ENCODE assay signal across 8 cellular contexts in the genomic region with DNA sequence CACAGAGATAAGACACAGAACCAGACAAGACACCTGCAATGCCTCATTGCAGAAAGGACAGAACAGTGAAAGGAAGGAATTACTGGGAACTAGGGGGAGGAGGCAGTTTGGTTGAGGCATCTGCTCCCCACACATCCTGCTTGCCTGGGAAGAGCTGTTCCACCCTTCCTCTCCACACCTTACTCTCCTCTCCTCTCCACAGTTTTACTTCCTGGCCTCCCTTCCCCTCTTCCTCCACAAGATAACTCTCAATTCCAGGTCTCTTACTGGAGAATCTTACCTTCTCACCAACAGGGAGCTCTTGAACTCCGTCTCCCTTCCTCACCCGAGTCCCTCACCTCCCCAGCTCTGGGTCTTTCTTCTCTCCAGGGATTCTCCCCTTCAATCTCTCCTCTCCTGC. TPM values are rescaled to one million over a fixed set of nuclear protein-coding genes. Genes with fewer than 3 reads are reported as not detected.
DNase-seq lines count a peak whose midpoint lies in the region; ATAC-seq and TF ChIP-seq lines count a peak whose summit lies in the region.
"Had no signal": no experiment of that assay in that cellular context is flagged by ENCODE, and none has a peak within 500 bp of the region (broad histone marks: within the 10 kb centered on the region; RNA-seq: fewer than 3 reads in every experiment).

No MANE protein-coding gene starts in this region.

- TF ChIP-seq EP300 in SK-N-SH (IDR thresholded peaks at IDR 0.05; ENCODE audit: borderline replicate concordance in 1 of 2, low read depth in 1 of 2, low read length in 1 of 2): no peak

- H3K4me3 Mint-ChIP-seq in dendritic cell treated with granulocyte-macrophage colony-stimulating factor and Interleukin-4, amounts not matched to agents 40 ng/mL and 50 ng/mL, for 4 days: peak overlapping the region; percentile 96
- peak overlapping the region; percentile 96 for H3K4me3 Mint-ChIP-seq in stimulated activated effector memory CD8-positive, alpha-beta T cell treated with anti-CD3 and anti-CD28 coated beads, Interleukin-12 subunit alpha, Interleukin-12 subunit beta, amount 100 ng/mL, for 72 hours

- peaks cover 40 to 42% of the 10 kb centered on the region in 2 experiments for H3K36me3 ChIP-seq in SK-N-SH (replicated peaks in 1 of 2; ENCODE audit: control insufficient read depth in 1 of 2, insufficient read depth in 2 of 2, low read length in 1 of 2)

- H3K27me3 Mint-ChIP-seq in dendritic cell treated with granulocyte-macrophage colony-stimulating factor and Interleukin-4, amounts not matched to agents 40 ng/mL and 50 ng/mL, for 4 days: no peaks in the 10 kb centered on the region

- 0 out of 4 replicates have a peak overlapping the region, but pooled peaks of 1 of the 2 experiments have one; percentile 73 for H3K4me3 ChIP-seq in SK-N-SH (ENCODE audit: low read depth in 2 of 2, low read length in 1 of 2)

- H3K9me3 Mint-ChIP-seq in dendritic cell treated with granulocyte-macrophage colony-stimulating factor and Interleukin-4, amounts not matched to agents 40 ng/mL and 50 ng/mL, for 4 days: no peaks in the 10 kb centered on the region
- no peaks in the 10 kb centered on the region for H3K9me3 Mint-ChIP-seq in stimulated activated effector memory CD8-positive, alpha-beta T cell treated with anti-CD3 and anti-CD28 coated beads, Interleukin-12 subunit alpha, Interleukin-12 subunit beta, amount 100 ng/mL, for 72 hours

- H3K4me1 Mint-ChIP-seq in dendritic cell treated with granulocyte-macrophage colony-stimulating factor and Interleukin-4, amounts not matched to agents 40 ng/mL and 50 ng/mL, for 4 days (ENCODE audit: low read depth): peaks cover 78% of the 10 kb centered on the region
- H3K4me1 Mint-ChIP-seq in stimulated activated effector memory CD8-positive, alpha-beta T cell treated with anti-CD3 and anti-CD28 coated beads, Interleukin-12 subunit alpha, Interleukin-12 subunit beta, amount 100 ng/mL, for 72 hours: peaks cover 54% of the 10 kb centered on the region

- peaks cover 33% of the 10 kb centered on the region for H3F3A ChIP-seq in SK-N-SH (replicated peaks; ENCODE audit: insufficient read depth)

- H3K9me3 ChIP-seq in SK-N-SH: no peaks in the 10 kb centered on the region

- H3K27ac Mint-ChIP-seq in dendritic cell treated with granulocyte-macrophage colony-stimulating factor and Interleukin-4, amounts not matched to agents 40 ng/mL and 50 ng/mL, for 4 days: peak overlapping the region; percentile 99
- H3K27ac Mint-ChIP-seq in stimulated activated effector memory CD8-positive, alpha-beta T cell treated with anti-CD3 and anti-CD28 coated beads, Interleukin-12 subunit alpha, Interleukin-12 subunit beta, amount 100 ng/mL, for 72 hours: peak overlapping the region; percentile 94

- H3K79me2 ChIP-seq in SK-N-SH (ENCODE audit: insufficient read depth): peaks cover 88% of the 10 kb centered on the region

- no peak for TF ChIP-seq RAD21 in SK-N-SH (IDR thresholded peaks at IDR 0.05; ENCODE audit: low read length)

- peak overlapping the region; percentile 75; the same call in 1 of the 2 replicates for H3K9ac ChIP-seq in SK-N-SH

- peaks cover 80% of the 10 kb centered on the region for H3K36me3 Mint-ChIP-seq in dendritic cell treated with granulocyte-macrophage colony-stimulating factor and Interleukin-4, amounts not matched to agents 40 ng/mL and 50 ng/mL, for 4 days (ENCODE audit: low read depth)
- H3K36me3 Mint-ChIP-seq in stimulated activated effector memory CD8-positive, alpha-beta T cell treated with anti-CD3 and anti-CD28 coated beads, Interleukin-12 subunit alpha, Interleukin-12 subunit beta, amount 100 ng/mL, for 72 hours: peaks cover 72% of the 10 kb centered on the region

- no peak overlapping the region for H2AFZ ChIP-seq in SK-N-SH (ENCODE audit: low read depth)

- POLR2A ChIA-PET in SK-N-SH (lab: Yijun Ruan, JAX): no interaction called here

- no peak for TF ChIP-seq CTCF in SK-N-SH (IDR thresholded peaks at IDR 0.05)

- H3K9me2 ChIP-seq in SK-N-SH: no peaks in the 10 kb centered on the region

- H4K20me1 ChIP-seq in SK-N-SH (ENCODE audit: insufficient read depth): no peaks in the 10 kb centered on the region

- no peak for ATAC-seq in SK-N-SH treated with all-trans-retinoic acid at 6 μM for 48 hours
- no peak for ATAC-seq in stimulated activated effector memory CD8-positive, alpha-beta T cell treated with anti-CD3 and anti-CD28 coated beads, Interleukin-12 subunit alpha, Interleukin-12 subunit beta, amount 100 ng/mL, for 72 hours
- ATAC-seq: right cardiac atrium had no signal

- CTCF ChIA-PET in SK-N-SH (lab: Yijun Ruan, JAX): no interaction called here

- H3K27me3 ChIP-seq in SK-N-SH (ENCODE audit: insufficient read depth): no peaks in the 10 kb centered on the region

- H3K4me2 ChIP-seq in SK-N-SH: peak overlapping the region; percentile 81

- no peak for DNase-seq in SK-N-SH
- no peak for DNase-seq in stimulated activated effector memory CD8-positive, alpha-beta T cell treated with anti-CD3 and anti-CD28 coated beads, Interleukin-12 subunit alpha, Interleukin-12 subunit beta, amount 100 ng/mL, for 72 hours (ENCODE audit: low spot score in 2 of 2)
- no peak for DNase-seq in CD1c-positive myeloid dendritic cell (ENCODE audit: extremely low spot score)
- DNase-seq in central memory CD4-positive, alpha-beta T cell: no peak
- DNase-seq: 8988T had no signal

- H3K27ac ChIP-seq in SK-N-SH (ENCODE audit: low read depth in 2 of 2, low read length in 1 of 2): no peak overlapping the region

- intact Hi-C loops in dendritic cell treated with granulocyte-macrophage colony-stimulating factor and Interleukin-4, amounts not matched to agents 40 ng/mL and 50 ng/mL, for 4 days (cut with micrococcal nuclease): no loop called here

- 97% methylated on average over 2 of the region's 2 CpGs for WGBS in SK-N-SH (ENCODE audit: low lambda C conversion rate)

- peaks cover 15 to 19% of the 10 kb centered on the region in 2 experiments; a peak in 3 of 4 replicates for H3K4me1 ChIP-seq in SK-N-SH (ENCODE audit: control insufficient read depth in 1 of 2, insufficient read depth in 2 of 2, low read depth in 1 of 2, low read length in 1 of 2)

TF ChIP-seq in SK-N-SH, 30 proteins besides CTCF, POLR2A, EP300 and RAD21 (continues in another document):
- TF ChIP-seq CHD2 (IDR thresholded peaks at IDR 0.05; ENCODE audit: low read length, partially characterized antibody) (no peak), GABPA (IDR thresholded peaks at IDR 0.05; ENCODE audit: low read depth) (no peak), RXRA (IDR thresholded peaks at IDR 0.05; ENCODE audit: borderline replicate concordance, low read depth) (no peak), MXI1 (IDR thresholded peaks at IDR 0.05; ENCODE audit: low read depth, low read length) (no peak), ELF1 (IDR thresholded peaks at IDR 0.05) (no peak), EZH2phosphoT487 (IDR thresholded peaks at IDR 0.05; ENCODE audit: borderline replicate concordance, low read depth) (no peak), NFIC (IDR thresholded peaks at IDR 0.05; ENCODE audit: borderline replicate concordance) (no peak)
- TF ChIP-seq, protein P1, sequence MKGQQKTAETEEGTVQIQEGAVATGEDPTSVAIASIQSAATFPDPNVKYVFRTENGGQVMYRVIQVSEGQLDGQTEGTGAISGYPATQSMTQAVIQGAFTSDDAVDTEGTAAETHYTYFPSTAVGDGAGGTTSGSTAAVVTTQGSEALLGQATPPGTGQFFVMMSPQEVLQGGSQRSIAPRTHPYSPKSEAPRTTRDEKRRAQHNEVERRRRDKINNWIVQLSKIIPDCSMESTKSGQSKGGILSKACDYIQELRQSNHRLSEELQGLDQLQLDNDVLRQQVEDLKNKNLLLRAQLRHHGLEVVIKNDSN (IDR thresholded peaks at IDR 0.05; ENCODE audit: borderline replicate concordance, low read depth): no peak

TF ChIP-seq in SK-N-SH treated with all-trans-retinoic acid at 6 μM for 48 hours, 23 proteins besides CTCF, POLR2A, EP300 and RAD21 (continues in another document):
- TF ChIP-seq ZFP3 (CRISPR knock-in tag; IDR thresholded peaks at IDR 0.05) (no peak), TCF4 (CRISPR knock-in tag; IDR thresholded peaks at IDR 0.05; ENCODE audit: borderline replicate concordance) (no peak), ZNF8 (CRISPR knock-in tag; IDR thresholded peaks at IDR 0.05) (no peak), ZFP30 (CRISPR knock-in tag; IDR thresholded peaks at IDR 0.05) (no peak), ZC3H10 (CRISPR knock-in tag; IDR thresholded peaks at IDR 0.05) (no peak), ZNF565 (CRISPR knock-in tag; conservative IDR thresholded peaks at IDR 0.05; ENCODE audit: low read depth) (no peak), ESRRG (CRISPR knock-in tag; IDR thresholded peaks at IDR 0.05) (no peak), TOX (CRISPR knock-in tag; IDR thresholded peaks at IDR 0.05; ENCODE audit: borderline replicate concordance) (no peak)
- TF ChIP-seq, protein P2, sequence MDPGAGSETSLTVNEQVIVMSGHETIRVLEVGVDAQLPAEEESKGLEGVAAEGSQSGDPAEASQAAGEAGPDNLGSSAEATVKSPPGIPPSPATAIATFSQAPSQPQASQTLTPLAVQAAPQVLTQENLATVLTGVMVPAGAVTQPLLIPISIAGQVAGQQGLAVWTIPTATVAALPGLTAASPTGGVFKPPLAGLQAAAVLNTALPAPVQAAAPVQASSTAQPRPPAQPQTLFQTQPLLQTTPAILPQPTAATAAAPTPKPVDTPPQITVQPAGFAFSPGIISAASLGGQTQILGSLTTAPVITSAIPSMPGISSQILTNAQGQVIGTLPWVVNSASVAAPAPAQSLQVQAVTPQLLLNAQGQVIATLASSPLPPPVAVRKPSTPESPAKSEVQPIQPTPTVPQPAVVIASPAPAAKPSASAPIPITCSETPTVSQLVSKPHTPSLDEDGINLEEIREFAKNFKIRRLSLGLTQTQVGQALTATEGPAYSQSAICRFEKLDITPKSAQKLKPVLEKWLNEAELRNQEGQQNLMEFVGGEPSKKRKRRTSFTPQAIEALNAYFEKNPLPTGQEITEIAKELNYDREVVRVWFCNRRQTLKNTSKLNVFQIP (CRISPR knock-in tag; IDR thresholded peaks at IDR 0.05; ENCODE audit: borderline replicate concordance, low read depth): no peak

RNA-seq across cellular contexts. Expression of gene ELOVL1, which starts 2.1 kb away (rescaled TPM):
- polyA plus RNA-seq in SK-N-SH (2012; rRNA removed): 127 and 182 TPM in 2 replicates
- 90.5 and 113 TPM in 2 replicates for polyA plus RNA-seq in SK-N-SH (2012; cell fraction: cytosol; rRNA removed)
- 75.9 and 117 TPM in 2 replicates for polyA plus RNA-seq in SK-N-SH (2012; cell fraction: nucleus; rRNA removed)

RNA-seq across cellular contexts. Expression of gene CDC20, which starts 6.9 kb away (rescaled TPM):
- polyA plus RNA-seq in SK-N-SH (2012; rRNA removed): 56.1 and 82.7 TPM in 2 replicates
- polyA plus RNA-seq in SK-N-SH (2012; cell fraction: cytosol; rRNA removed): 36.0 and 52.4 TPM in 2 replicates
- polyA plus RNA-seq in SK-N-SH (2012; cell fraction: nucleus; rRNA removed): 56.6 and 58.4 TPM in 2 replicates

RNA-seq across cellular contexts. Expression of gene MED8, which starts 23.9 kb away (rescaled TPM):
- polyA plus RNA-seq in SK-N-SH (2012; rRNA removed): 33.7 and 42.9 TPM in 2 replicates
- 36.8 and 38.5 TPM in 2 replicates for polyA plus RNA-seq in SK-N-SH (2012; cell fraction: cytosol; rRNA removed)
- polyA plus RNA-seq in SK-N-SH (2012; cell fraction: nucleus; rRNA removed): 38.9 and 52.9 TPM in 2 replicates

RNA-seq across cellular contexts. Expression of gene SZT2, which starts 24.0 kb away (rescaled TPM):
- 11.1 and 12.9 TPM in 2 replicates for polyA plus RNA-seq in SK-N-SH (2012; rRNA removed)
- 2.8 and 4.0 TPM in 2 replicates for polyA plus RNA-seq in SK-N-SH (2012; cell fraction: cytosol; rRNA removed)
- 52.0 and 57.1 TPM in 2 replicates for polyA plus RNA-seq in SK-N-SH (2012; cell fraction: nucleus; rRNA removed)

RNA-seq across cellular contexts. Expression of gene MPL, which starts 28.1 kb away (rescaled TPM):
- polyA plus RNA-seq in SK-N-SH (2012; rRNA removed): not detected in 2 replicates
- polyA plus RNA-seq in SK-N-SH (2012; cell fraction: cytosol; rRNA removed): not detected in 2 replicates
- polyA plus RNA-seq in SK-N-SH (2012; cell fraction: nucleus; rRNA removed): not detected in 2 replicates
